8 cellular contexts compared by ENCODE assay signal in genomic region chr9:121686930-121687541, GRCh38. TPM values are rescaled to one million over a fixed set of nuclear protein-coding genes. Genes with fewer than 3 reads are reported as not detected.
DNase-seq lines count a peak whose midpoint lies in the region; ATAC-seq and TF ChIP-seq lines count a peak whose summit lies in the region.

No MANE protein-coding gene starts in this region.

- no peak overlapping the region for H3K4me3 Mint-ChIP-seq in type B pancreatic cell

- no peak overlapping the region for H3K4me3 ChIP-seq in fibroblast of mammary gland (ENCODE audit: control insufficient read depth, low read depth, low read length)
- no peak overlapping the region for H3K4me3 ChIP-seq in neural cell (ENCODE audit: low read length)

- no peaks in the 10 kb centered on the region for H3K36me3 ChIP-seq in neural cell (ENCODE audit: insufficient read depth, low read length)

- TF ChIP-seq RAD21 in neural cell (conservative IDR thresholded peaks at IDR 0.05) = peak; percentile 76

- no peaks in the 10 kb centered on the region for H3K36me3 Mint-ChIP-seq in type B pancreatic cell

- peak; percentile 96 for TF ChIP-seq CTCF in fibroblast of mammary gland (conservative IDR thresholded peaks at IDR 0.05; ENCODE audit: control insufficient read depth, insufficient read depth, low read depth, low read length)
- peak; percentile 73 for TF ChIP-seq CTCF in neural cell (IDR thresholded peaks at IDR 0.05; ENCODE audit: poor library complexity, severe bottlenecking)
- peak; percentile 83 for TF ChIP-seq CTCF in type B pancreatic cell (conservative IDR thresholded peaks at IDR 0.05)

- no peak overlapping the region for H2AFZ ChIP-seq in neural cell (ENCODE audit: low read depth, low read length)

- H3K79me2 ChIP-seq in neural cell (replicated peaks; ENCODE audit: insufficient read depth, low read length) = no peaks in the 10 kb centered on the region

- no peaks in the 10 kb centered on the region for H3K9me3 ChIP-seq in neural cell (ENCODE audit: low read length)

- peak; percentile 74 for ATAC-seq in HG02885 (IDR thresholded peaks at IDR 0.05; ENCODE audit: poor library complexity, unreplicated experiment)

- H3K27ac Mint-ChIP-seq in type B pancreatic cell = no peak overlapping the region

- H3F3A ChIP-seq in neural cell (ENCODE audit: insufficient read depth, low read length, poor library complexity, severe bottlenecking) = no peaks in the 10 kb centered on the region

- H3K9me3 Mint-ChIP-seq in type B pancreatic cell = no peaks in the 10 kb centered on the region

- TF ChIP-seq EP300 in neural cell (conservative IDR thresholded peaks at IDR 0.05; ENCODE audit: poor library complexity, severe bottlenecking) = no peak

- H4K20me1 ChIP-seq in neural cell (ENCODE audit: insufficient read depth) = no peaks in the 10 kb centered on the region

- peaks cover 36% of the 10 kb centered on the region for H3K4me1 Mint-ChIP-seq in type B pancreatic cell (ENCODE audit: unreplicated experiment)

- no peak overlapping the region for H3K9ac ChIP-seq in neural cell (ENCODE audit: low read length)

- no peaks in the 10 kb centered on the region for H3K27me3 ChIP-seq in neural cell (ENCODE audit: insufficient read depth, low read depth, low read length)

- no peaks in the 10 kb centered on the region for H3K9me2 ChIP-seq in neural cell (ENCODE audit: insufficient read depth, low read length)

- H3K27ac ChIP-seq in neural cell (ENCODE audit: low read length) = no peak overlapping the region

- no peak overlapping the region for H3K4me2 ChIP-seq in neural cell (ENCODE audit: low read length)

- DNase-seq in NCI-H2227 (lab: John Stamatoyannopoulos, UW; ENCODE audit: unreplicated experiment) (peak; percentile 32), NCI-H2227 treated with DMSO at 0.1 percent for 48 hours (lab: John Stamatoyannopoulos, UW) (no peak), NCI-H82 (lab: John Stamatoyannopoulos, UW) (peak; percentile 74), activated T-cell treated with anti-CD3 and anti-CD28 coated beads for 4 hours (peak; percentile 25), fibroblast of mammary gland (ENCODE audit: low read depth) (peak; percentile 68), type B pancreatic cell (ENCODE audit: extremely low spot score, unreplicated experiment) (no peak)

- H3K27me3 Mint-ChIP-seq in type B pancreatic cell = no peaks in the 10 kb centered on the region

TF ChIP-seq in neural cell, 6 proteins besides CTCF, POLR2A, EP300 and RAD21:
- no peak for TF ChIP-seq EZH2 (IDR thresholded peaks at IDR 0.05; ENCODE audit: borderline replicate concordance, insufficient read depth, low read length, poor library complexity, severe bottlenecking)
- TF ChIP-seq SMC3 (conservative IDR thresholded peaks at IDR 0.05; ENCODE audit: poor library complexity) = peak; percentile 72
- TF ChIP-seq TAF1 (IDR thresholded peaks at IDR 0.05; ENCODE audit: low read depth) = no peak

RNA-seq across cellular contexts. Expression of gene DAB2IP, which starts 35.6 kb away (rescaled TPM):
- 17.3 and 24.8 TPM in 2 replicates for polyA plus RNA-seq in neural cell
- polyA minus RNA-seq in neural cell = 29.0 and 31.4 TPM in 2 replicates
- total RNA-seq in type B pancreatic cell (ENCODE audit: low replicate concordance) = 49.7 and 57.2 TPM in 2 replicates

Comparison
In these comparisons a context has a peak if more than half of its experiments do, and no peak if none do; other contexts are left out.
1. DNase-seq: peak in NCI-H2227 (single experiment), NCI-H82 (single experiment), activated T-cell treated with anti-CD3 and anti-CD28 coated beads for 4 hours (single experiment) and fibroblast of mammary gland (single experiment); none in NCI-H2227 treated with DMSO at 0.1 percent for 48 hours (single experiment) and type B pancreatic cell (single experiment).
2. Peak in every context shown above with its lines, with median percentiles within 50 percentile points of each other: CTCF ChIP-seq.